ENCODE assay signal across 1 cellular context in genomic region chr22:41593336-41593960, GRCh38.
A peak's percentile ranks its signal among the peaks of the same experiment; 100 is the strongest.
TF ChIP-seq lines count a peak whose summit lies in the region.

No MANE protein-coding gene starts in this region.

TF ChIP-seq in K562, 482 proteins besides CTCF, POLR2A, EP300 and RAD21:
- TF ChIP-seq RBFOX2 (IDR thresholded peaks at IDR 0.05; ENCODE audit: low read depth, low read length) (peak; percentile 23; the same call in 1 of the 2 replicates), POLR2G (IDR thresholded peaks at IDR 0.05; ENCODE audit: low read depth, low read length) (peak; percentile 55)
